8 cellular contexts compared by ENCODE assay signal in genomic region chr22:50200333-50201190, GRCh38. TPM values are rescaled to one million over a fixed set of nuclear protein-coding genes. Genes with fewer than 3 reads are reported as not detected.
A peak's percentile ranks its signal among the peaks of the same experiment; 100 is the strongest.
DNase-seq lines count a peak whose midpoint lies in the region; ATAC-seq lines count a peak whose summit lies in the region.

Gene SELENOO, plus strand, starts transcription at chr22:50201011. Its CDS starts 26 bp downstream, at chr22:50201037.

- peak within 1 kb of the TSS; percentile 88 for H4K8ac ChIP-seq in mesenchymal stem cell (ENCODE audit: low read length)

- peak; percentile 63 for ATAC-seq in GM19328 (IDR thresholded peaks at IDR 0.05; ENCODE audit: unreplicated experiment)
- ATAC-seq in HG03571 (IDR thresholded peaks at IDR 0.05; ENCODE audit: unreplicated experiment) = peak; percentile 60
- ATAC-seq in effector memory CD8-positive, alpha-beta T cell (replicated peaks) = peak; percentile 87

- H3K4me2 ChIP-seq in BLaER1 (peak within 1 kb of the TSS; percentile 98), mesenchymal stem cell (ENCODE audit: low read length, poor library complexity, severe bottlenecking) (peak within 1 kb of the TSS; percentile 98)

- H3K4me3 ChIP-seq in BLaER1 (peak within 1 kb of the TSS; percentile 96), mesenchymal stem cell (ENCODE audit: insufficient read depth in 1 of 2, low read depth in 1 of 2, low read length in 2 of 2) (peak within 1 kb of the TSS; percentile 88 to 93)

- peaks cover 20 to 21% of the 10 kb centered on the region in 2 donors for H3K4me1 Mint-ChIP-seq in effector memory CD8-positive, alpha-beta T cell (ENCODE audit: low read depth in 2 of 2)

- H3K9ac ChIP-seq in BLaER1 = peak within 1 kb of the TSS; percentile 95
- H3K9ac ChIP-seq in mesenchymal stem cell (ENCODE audit: low read length) = peak within 1 kb of the TSS; percentile 85

- H3K4me3 Mint-ChIP-seq in effector memory CD8-positive, alpha-beta T cell = peak within 1 kb of the TSS; percentile 77 to 78

- peaks cover 36% of the 10 kb centered on the region for H3K36me3 Mint-ChIP-seq in effector memory CD8-positive, alpha-beta T cell (ENCODE audit: insufficient read depth)

- WGBS in mesenchymal stem cell = under 1% methylated on average over 44 of the region's 114 CpGs

- peak within 1 kb of the TSS; percentile 59 to 75 for H3K14ac ChIP-seq in mesenchymal stem cell (ENCODE audit: low read length in 2 of 2)

- H4K91ac ChIP-seq in mesenchymal stem cell (ENCODE audit: low read length) = peak within 1 kb of the TSS; percentile 93

- no peak within 1 kb of the TSS for H2AK5ac ChIP-seq in mesenchymal stem cell (ENCODE audit: low read length, severe bottlenecking)

- peaks cover 30% of the 10 kb centered on the region for H3K79me1 ChIP-seq in mesenchymal stem cell (replicated peaks; ENCODE audit: low read length, poor library complexity, severe bottlenecking)

- H3K18ac ChIP-seq in mesenchymal stem cell (ENCODE audit: low read depth in 1 of 2, low read length in 2 of 2) = peak within 1 kb of the TSS; percentile 65 to 66

- peak within 1 kb of the TSS; percentile 64 for H2BK15ac ChIP-seq in mesenchymal stem cell (ENCODE audit: low read depth, poor library complexity, severe bottlenecking)

- H3K4ac ChIP-seq in mesenchymal stem cell (ENCODE audit: low read depth in 1 of 2, low read length in 2 of 2) = peak within 1 kb of the TSS; percentile 76 to 85

- H2BK120ac ChIP-seq in mesenchymal stem cell (ENCODE audit: low read depth, low read length) = no peak within 1 kb of the TSS

- H2AFZ ChIP-seq in mesenchymal stem cell (ENCODE audit: low read depth, low read length) = peak within 1 kb of the TSS; percentile 81

- H2BK5ac ChIP-seq in mesenchymal stem cell (ENCODE audit: low read depth, low read length, poor library complexity, severe bottlenecking) = no peak within 1 kb of the TSS

- peak; percentile 79 for DNase-seq in NK-92 treated with Interleukin-12 subunit alpha and Interleukin-12 subunit beta, amount 100 ng/mL, for 24 hours (lab: John Stamatoyannopoulos, UW)
- peak; percentile 77 to 78 for DNase-seq in activated CD8-positive, alpha-beta memory T cell treated with anti-CD3 and anti-CD28 coated beads for 4 hours (ENCODE audit: low read depth in 2 of 2)
- DNase-seq in effector memory CD8-positive, alpha-beta T cell = peak; percentile 85 to 86 (median 86)
- DNase-seq in mesenchymal stem cell = peak; percentile 87
- DNase-seq in stimulated activated CD8-positive, alpha-beta memory T cell treated with anti-CD3 and anti-CD28 coated beads, Interleukin-12 subunit alpha, Interleukin-12 subunit beta, amount 100 ng/mL, for 24 hours (ENCODE audit: extremely low read depth) = peak; percentile 80

- peaks cover 63% of the 10 kb centered on the region for H3K36me3 ChIP-seq in BLaER1
- H3K36me3 ChIP-seq in mesenchymal stem cell (ENCODE audit: control insufficient read depth in 1 of 2, insufficient read depth in 2 of 2, low read depth in 1 of 2, low read length in 2 of 2) = peaks cover 24 to 41% of the 10 kb centered on the region in 2 experiments

- H2BK12ac ChIP-seq in mesenchymal stem cell (ENCODE audit: low read length in 2 of 2) = peak within 1 kb of the TSS in 1 of 2 experiments; percentile 23

- peaks cover 85% of the 10 kb centered on the region for H3K4me1 ChIP-seq in BLaER1
- H3K4me1 ChIP-seq in mesenchymal stem cell (ENCODE audit: control insufficient read depth, insufficient read depth, low read depth, low read length) = peaks cover 19% of the 10 kb centered on the region

- peak within 1 kb of the TSS in 1 of 2 experiments; percentile 84 for H3K23ac ChIP-seq in mesenchymal stem cell (ENCODE audit: low read length in 2 of 2)

- H3K27ac ChIP-seq in BLaER1 (peak within 1 kb of the TSS; percentile 94), mesenchymal stem cell (ENCODE audit: low read length, poor library complexity, severe bottlenecking) (no peak within 1 kb of the TSS)

- peaks cover 78% of the 10 kb centered on the region for H4K20me1 ChIP-seq in BLaER1

- H3K27ac Mint-ChIP-seq in effector memory CD8-positive, alpha-beta T cell = peak within 1 kb of the TSS; percentile 81 to 83

- H3K27me3 ChIP-seq in BLaER1 (no peaks in the 10 kb centered on the region), mesenchymal stem cell (ENCODE audit: control insufficient read depth in 1 of 2, insufficient read depth in 1 of 2, low read length in 2 of 2) (no peaks in the 10 kb centered on the region)

- no peaks in the 10 kb centered on the region for H3K9me3 Mint-ChIP-seq in effector memory CD8-positive, alpha-beta T cell

- H3K9me3 ChIP-seq in BLaER1 = no peaks in the 10 kb centered on the region
- no peaks in the 10 kb centered on the region for H3K9me3 ChIP-seq in mesenchymal stem cell (ENCODE audit: control insufficient read depth, low read length)

- H3K27me3 Mint-ChIP-seq in effector memory CD8-positive, alpha-beta T cell = no peaks in the 10 kb centered on the region

RNA-seq across cellular contexts. Expression of gene SELENOO, which starts in this region (rescaled TPM):
- 13.6 TPM for polyA plus RNA-seq in mesenchymal stem cell (2013, experiment 1 of 2)
- 12.6 TPM for polyA plus RNA-seq in mesenchymal stem cell (2013, experiment 2 of 2)
